11 cellular contexts compared by ENCODE assay signal in the genomic region with DNA sequence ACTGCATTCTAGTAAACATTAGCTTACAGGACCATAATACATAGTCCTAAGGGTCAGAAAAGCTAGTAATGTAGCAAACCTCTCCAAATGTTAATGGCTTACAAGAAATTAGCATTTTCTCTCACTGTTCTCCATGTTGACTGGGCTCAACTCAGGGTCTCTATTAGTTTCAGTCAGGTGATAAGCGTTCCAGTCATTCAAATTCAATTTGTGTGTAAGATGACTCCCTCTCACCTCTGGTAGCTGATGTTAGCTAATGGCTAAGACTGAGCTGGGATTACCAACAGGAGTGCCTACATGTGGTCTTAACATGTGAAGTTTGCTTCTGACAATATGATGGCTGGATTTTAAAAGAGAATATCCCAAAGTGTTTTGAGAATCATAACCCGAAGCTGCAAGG.
DNase-seq lines count a peak whose midpoint lies in the region; ATAC-seq and TF ChIP-seq lines count a peak whose summit lies in the region.
"Had no signal": no experiment of that assay in that cellular context is flagged by ENCODE, and none has a peak within 500 bp of the region (broad histone marks: within the 10 kb centered on the region; RNA-seq: fewer than 3 reads in every experiment).

No MANE protein-coding gene starts in this region.

- no peak overlapping the region for H3K27ac ChIP-seq in RWPE1
- H3K27ac ChIP-seq: BLaER1 treated with 17β-estradiol and CSF1 and Interleukin-3, amounts not matched to agents 10 nM and 100 nM; HL-60 had no signal

- POLR2A ChIA-PET in RWPE1 (lab: Yijun Ruan, JAX; ENCODE audit: low non-redundant PET), result no interaction called here

- DNase-seq in NCI-H82 (lab: John Stamatoyannopoulos, UW) (peak; percentile 36), NCI-H82 treated with DMSO at 0.1 percent for 48 hours (lab: John Stamatoyannopoulos, UW; ENCODE audit: unreplicated experiment) (no peak), SK-N-DZ (ENCODE audit: low spot score) (peak; percentile 20), iPS DF 4.7 (ENCODE audit: extremely low read depth, low spot score) (peak; percentile 38), NCI-H1048 (lab: John Stamatoyannopoulos, UW) (no peak), RWPE1 (ENCODE audit: low spot score) (no peak)
- DNase-seq: ACHN; CD4-positive, CD25-positive, alpha-beta regulatory T cell had no signal

- no peak for ATAC-seq in HG03108 (IDR thresholded peaks at IDR 0.05; ENCODE audit: unreplicated experiment)

- CTCF ChIA-PET in RWPE1 (lab: Yijun Ruan, JAX), result interaction anchor here (0.6 kb wide), 1 partner anchor 571 kb away, joined by 4 read pairs; no protein-coding TSS in a partner anchor

- no peak for TF ChIP-seq CTCF in RWPE1 (conservative IDR thresholded peaks at IDR 0.05; ENCODE audit: low read depth)

Comparison
In these comparisons a context has a peak if more than half of its experiments do, and no peak if none do; other contexts are left out.
1. DNase-seq: peak in NCI-H82 (single experiment), SK-N-DZ (single experiment) and iPS DF 4.7 (single experiment); none in NCI-H82 treated with DMSO at 0.1 percent for 48 hours (single experiment), NCI-H1048 (single experiment) and RWPE1 (single experiment).